8 cellular contexts compared by ENCODE assay signal in genomic region chr1:236489710-236490377, GRCh38. TPM values are rescaled to one million over a fixed set of nuclear protein-coding genes. Genes with fewer than 3 reads are reported as not detected.
DNase-seq lines count a peak whose midpoint lies in the region; ATAC-seq and TF ChIP-seq lines count a peak whose summit lies in the region.

No MANE protein-coding gene starts in this region.

- no peaks in the 10 kb centered on the region; a peak in 1 of 7 replicates for H3K36me3 Mint-ChIP-seq in H9 (ENCODE audit: insufficient read depth in 1 of 3, low read depth in 3 of 3)

- no peaks in the 10 kb centered on the region for H3K27me3 ChIP-seq in H9 (ENCODE audit: insufficient read depth, low read length)
- H3K27me3 ChIP-seq in brain microvascular endothelial cell (replicated peaks), result no peaks in the 10 kb centered on the region
- H3K27me3 ChIP-seq in kidney epithelial cell (ENCODE audit: control insufficient read depth, insufficient read depth, low read length), result no peaks in the 10 kb centered on the region
- no peaks in the 10 kb centered on the region for H3K27me3 ChIP-seq in tibial nerve

- no peak overlapping the region for H3K14ac ChIP-seq in H9 (ENCODE audit: insufficient read depth, low read length)

- H3K4me1 Mint-ChIP-seq in H9, result peaks cover 17 to 18% of the 10 kb centered on the region in 2 experiments

- H3K4me2 ChIP-seq in H9 (ENCODE audit: insufficient read depth, insufficient read length, low read length), result no peak overlapping the region

- no peaks in the 10 kb centered on the region for H4K20me1 ChIP-seq in H9 (ENCODE audit: control insufficient read depth, insufficient read depth, insufficient read length)

- no CpG with 5 or more reads among the region's 11 CpGs for WGBS in H9 (ENCODE audit: extremely low coverage, insufficient read length, low lambda C conversion rate)
- WGBS in tibial nerve, 2 donors, result 24 to 35% methylated on average over 11 of the region's 11 CpGs

- H2BK120ac ChIP-seq in H9 (ENCODE audit: low read depth, low read length, poor library complexity, severe bottlenecking), result no peak overlapping the region

- H3K4me3 ChIP-seq in brain microvascular endothelial cell (ENCODE audit: low read depth, low read length) (no peak overlapping the region), kidney epithelial cell (ENCODE audit: low read depth, low read length) (no peak overlapping the region), tibial nerve (no peak overlapping the region)

- H3T11ph ChIP-seq in H9 (ENCODE audit: low read length), result no peak overlapping the region

- no peaks in the 10 kb centered on the region for H3K9me3 ChIP-seq in H9 (ENCODE audit: control insufficient read depth, low read depth, low read length)
- no peaks in the 10 kb centered on the region for H3K9me3 ChIP-seq in tibial nerve

- H3K79me1 ChIP-seq in H9 (ENCODE audit: insufficient read depth, low read depth, low read length, poor library complexity, severe bottlenecking), result no peaks in the 10 kb centered on the region

- H3K4ac ChIP-seq in H9 (ENCODE audit: low read depth, low read length), result no peak overlapping the region

- no peak overlapping the region for H3K56ac ChIP-seq in H9 (ENCODE audit: insufficient read length, low read depth, low read length)

- H3K9ac ChIP-seq in H9 (ENCODE audit: extremely low read depth, insufficient read length, low read length), result no peak overlapping the region

- TF ChIP-seq EP300 in tibial nerve (IDR thresholded peaks at IDR 0.05), result no peak

- H3K27ac ChIP-seq in H9 (ENCODE audit: insufficient read length, low read depth, low read length) (no peak overlapping the region), brain microvascular endothelial cell (no peak overlapping the region), tibial nerve (no peak overlapping the region)

- no peaks in the 10 kb centered on the region for H3K36me3 ChIP-seq in brain microvascular endothelial cell (replicated peaks)
- H3K36me3 ChIP-seq in kidney epithelial cell (ENCODE audit: control insufficient read depth, insufficient read depth, low read length), result no peaks in the 10 kb centered on the region
- H3K36me3 ChIP-seq in tibial nerve, result no peaks in the 10 kb centered on the region

- in situ Hi-C loops in brain microvascular endothelial cell (cut with HindIII; ENCODE audit: low pct_ligation_motif_present, low sequenced_read_pairs), result loop anchor here (25.0 kb wide), 1 partner anchor 378 kb away; no protein-coding TSS in a partner anchor

- H4K5ac ChIP-seq in H9 (ENCODE audit: insufficient read length, low read depth, low read length), result no peak overlapping the region

- no peaks in the 10 kb centered on the region; the same call in 1 of the 2 replicates for H3K27me3 Mint-ChIP-seq in H9 (ENCODE audit: low read depth)

- no peak overlapping the region for H2BK15ac ChIP-seq in H9 (ENCODE audit: low read depth, low read length)

- H3K9me3 Mint-ChIP-seq in H9, result no peaks in the 10 kb centered on the region

- DNase-seq in DMS153 treated with DMSO at 0.1 percent for 48 hours (lab: John Stamatoyannopoulos, UW; ENCODE audit: unreplicated experiment) (peak; percentile 9), DMS153 (lab: John Stamatoyannopoulos, UW) (no peak), H9 (no peak), NCI-H345 (lab: John Stamatoyannopoulos, UW) (peak; percentile 65), brain microvascular endothelial cell (peak; percentile 44), kidney epithelial cell (ENCODE audit: low read depth) (no peak), tibial nerve (ENCODE audit: low spot score in 2 of 2) (peak in 1 of 2 donors; percentile 46)

- no peak overlapping the region for H2BK5ac ChIP-seq in H9 (ENCODE audit: insufficient read length, low read length)

- H4K91ac ChIP-seq in H9 (ENCODE audit: insufficient read length, low read depth, low read length), result no peak overlapping the region

- peaks cover 2% of the 10 kb centered on the region; the same call in 1 of the 2 replicates for H3K4me1 ChIP-seq in H9 (ENCODE audit: insufficient read depth, low read length)
- no peaks in the 10 kb centered on the region for H3K4me1 ChIP-seq in tibial nerve

- no peak overlapping the region for H3K23ac ChIP-seq in H9 (ENCODE audit: insufficient read length, low read depth, low read length)

- H4K8ac ChIP-seq in H9 (replicated peaks; ENCODE audit: insufficient read length, low read depth, low read length), result no peak overlapping the region

- no peak overlapping the region for H2AFZ ChIP-seq in H9 (ENCODE audit: low read length)

- H3K4me3 Mint-ChIP-seq in H9, result no peak overlapping the region

- no peak overlapping the region for H3K18ac ChIP-seq in H9 (ENCODE audit: insufficient read length, low read depth, low read length)

- H2AK5ac ChIP-seq in H9 (ENCODE audit: insufficient read length, low read length), result no peak overlapping the region

- no peak for TF ChIP-seq POLR2A in tibial nerve (IDR thresholded peaks at IDR 0.05)

- H2BK12ac ChIP-seq in H9 (ENCODE audit: insufficient read length, low read depth, low read length), result no peak overlapping the region

- TF ChIP-seq CTCF in H9 (conservative IDR thresholded peaks at IDR 0.05) (peak; percentile 74), brain microvascular endothelial cell (IDR thresholded peaks at IDR 0.05; ENCODE audit: low read depth, low read length, missing control alignments) (peak; percentile 44), kidney epithelial cell (IDR thresholded peaks at IDR 0.05; ENCODE audit: insufficient read depth, low read length, poor library complexity, severe bottlenecking) (peak; percentile 35), tibial nerve (IDR thresholded peaks at IDR 0.05) (peak; percentile 34 to 62 (median 52))

- no peak overlapping the region for H2BK20ac ChIP-seq in H9 (ENCODE audit: low read depth, low read length, poor library complexity, severe bottlenecking)

- no peak overlapping the region for H3K27ac Mint-ChIP-seq in H9

- no peaks in the 10 kb centered on the region for H3K23me2 ChIP-seq in H9 (ENCODE audit: insufficient read length, low read depth, low read length, poor library complexity, severe bottlenecking)

- H3K79me2 ChIP-seq in H9 (ENCODE audit: insufficient read depth, low read length), result no peaks in the 10 kb centered on the region

- no peak for ATAC-seq in GM21367 (IDR thresholded peaks at IDR 0.05; ENCODE audit: unreplicated experiment)

RNA-seq across cellular contexts. Expression of gene LGALS8, which starts 33.9 kb away (rescaled TPM):
- 14.2 and 15.3 TPM in 2 replicates for total RNA-seq in H9 (2021)
- 53.6 and 62.0 TPM in 2 replicates for total RNA-seq in kidney epithelial cell
- total RNA-seq in tibial nerve, result 10 to 100 TPM; 62.0 to 93.3 (median 76.8) TPM

Comparison
In these comparisons a context has a peak if more than half of its experiments do, and no peak if none do; other contexts are left out.
1. DNase-seq: peak in DMS153 treated with DMSO at 0.1 percent for 48 hours (single experiment), NCI-H345 (single experiment) and brain microvascular endothelial cell (single experiment); none in DMS153 (single experiment), H9 (single experiment) and kidney epithelial cell (single experiment).
2. Peak in every context shown above with its lines, with median percentiles within 50 percentile points of each other: CTCF ChIP-seq.